Comparison of ENCODE assay signal across 16 cellular contexts in the genomic region with DNA sequence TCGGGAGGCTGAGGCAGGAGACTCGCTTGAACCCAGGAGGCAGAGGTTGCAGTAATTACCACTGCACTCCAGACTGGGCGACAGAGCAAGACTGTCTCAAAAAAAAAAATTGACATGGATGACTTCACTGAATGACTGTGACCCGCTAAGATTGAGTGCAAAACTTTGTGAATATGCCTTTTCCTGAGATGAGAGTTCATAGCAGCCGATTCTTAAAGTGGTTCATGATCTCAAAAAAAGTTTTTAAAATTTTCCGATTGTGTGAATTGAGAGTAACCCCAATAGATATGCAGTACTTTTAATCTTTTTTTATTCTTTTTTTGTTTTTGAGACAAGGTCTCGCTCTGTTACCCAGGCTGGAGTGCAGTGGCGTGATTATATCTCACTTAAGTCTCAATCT. TPM values are rescaled to one million over a fixed set of nuclear protein-coding genes. Genes with fewer than 3 reads are reported as not detected.
DNase-seq lines count a peak whose midpoint lies in the region; ATAC-seq and TF ChIP-seq lines count a peak whose summit lies in the region.
"Had no signal": no experiment of that assay in that cellular context is flagged by ENCODE, and none has a peak within 500 bp of the region (broad histone marks: within the 10 kb centered on the region; RNA-seq: fewer than 3 reads in every experiment).

No MANE protein-coding gene starts in this region.

- POLR2A ChIA-PET in WTC11 (lab: Charles Lee) = interaction anchor here (0.6 kb wide), 1 partner anchor 26 kb away, joined by 3 read pairs; no protein-coding TSS in a partner anchor

- H3K9me3 ChIP-seq in BLaER1 = no peaks in the 10 kb centered on the region
- no peaks in the 10 kb centered on the region for H3K9me3 ChIP-seq in DND-41 (ENCODE audit: insufficient read depth, low read length, severe bottlenecking)
- H3K9me3 ChIP-seq: pancreas, spleen had no signal

- CTCF ChIA-PET in WTC11 (lab: Charles Lee) = no interaction called here

- H3K4me3 ChIP-seq in BLaER1 (no peak overlapping the region), DND-41 (ENCODE audit: low read depth in 1 of 2, low read length in 2 of 2) (no peak overlapping the region)

- H3K9ac ChIP-seq in BLaER1 (no peak overlapping the region; the same call in 1 of the 2 replicates), DND-41 (ENCODE audit: low read depth, low read length) (peak overlapping the region; percentile 65; the same call in 1 of the 2 replicates)

- H2AFZ ChIP-seq in DND-41 (ENCODE audit: low read depth, low read length) = no peak overlapping the region

- ATAC-seq in DND-41 (ENCODE audit: insufficient read depth, low read depth) = no peak
- no peak for ATAC-seq in WTC11
- ATAC-seq in HG03139 (IDR thresholded peaks at IDR 0.05; ENCODE audit: unreplicated experiment) = no peak
- ATAC-seq in GM21529 (IDR thresholded peaks at IDR 0.05; ENCODE audit: unreplicated experiment) = no peak
- ATAC-seq in HG03521 (IDR thresholded peaks at IDR 0.05; ENCODE audit: unreplicated experiment) = no peak
- ATAC-seq: pancreas had no signal

- H4K20me1 ChIP-seq in BLaER1 (no peaks in the 10 kb centered on the region), DND-41 (ENCODE audit: insufficient read depth, low read length) (no peaks in the 10 kb centered on the region)

- H3K36me3 Mint-ChIP-seq in WTC11 (no peaks in the 10 kb centered on the region), mesothelial cell of epicardium (peaks cover 6% of the 10 kb centered on the region)
- H3K36me3 Mint-ChIP-seq: activated naive CD8-positive, alpha-beta T cell treated with anti-CD3 and anti-CD28 coated beads, Interleukin-2, amount 10 ng/mL, durations not matched to agents 7 days and 5 days had no signal

- H3K27ac Mint-ChIP-seq in WTC11 (no peak overlapping the region), mesothelial cell of epicardium (no peak overlapping the region)

- H3K27ac ChIP-seq in BLaER1 (no peak overlapping the region), DND-41 (ENCODE audit: low read length) (no peak overlapping the region)
- H3K27ac ChIP-seq: pancreas had no signal

- H3K27me3 ChIP-seq in BLaER1 (no peaks in the 10 kb centered on the region), DND-41 (ENCODE audit: insufficient read depth, low read length, poor library complexity) (no peaks in the 10 kb centered on the region)
- H3K27me3 ChIP-seq: pancreas, spleen had no signal

- no peak for TF ChIP-seq CTCF in DND-41 (IDR thresholded peaks at IDR 0.05; ENCODE audit: borderline replicate concordance, extremely low read depth, low read length, poor library complexity, severe bottlenecking)
- no peak for TF ChIP-seq CTCF in WTC11 (IDR thresholded peaks at IDR 0.05)
- no peak for TF ChIP-seq CTCF in mesothelial cell of epicardium (IDR thresholded peaks at IDR 0.05; ENCODE audit: unreplicated experiment)

- in situ Hi-C loops in G401 (cut with HindIII; ENCODE audit: low sequenced_read_pairs) = no loop called here

- H3K79me2 ChIP-seq in DND-41 (ENCODE audit: insufficient read depth, low read length) = no peaks in the 10 kb centered on the region

- H3K4me2 ChIP-seq in BLaER1 (peak overlapping the region; percentile 93), DND-41 (ENCODE audit: insufficient read depth, low read length) (no peak overlapping the region)

- DNase-seq in DND-41 (no peak), WTC11 (ENCODE audit: low spot score) (no peak), mesothelial cell of epicardium (ENCODE audit: low spot score in 2 of 2, unreplicated experiment in 2 of 2) (no peak), G401 (ENCODE audit: low spot score) (no peak)
- DNase-seq: activated CD8-positive, alpha-beta memory T cell treated with anti-CD3 and anti-CD28 coated beads for 24 hours; activated naive CD8-positive, alpha-beta T cell treated with anti-CD3 and anti-CD28 coated beads, Interleukin-2, amount 10 ng/mL, durations not matched to agents 7 days and 5 days; C1 segment of cervical spinal cord; central memory CD4-positive, alpha-beta T cell; NCI-H1105; NCI-H2227 treated with DMSO at 0.1 percent for 48 hours; pancreas; spleen had no signal

- H3K4me1 Mint-ChIP-seq in WTC11 (0 out of 2 replicates have a peak, but pooled peaks cover 3% of the 10 kb centered on the region), mesothelial cell of epicardium (peaks cover 4% of the 10 kb centered on the region)

- H3K27me3 Mint-ChIP-seq in WTC11 (ENCODE audit: low read depth) (peaks cover 4% of the 10 kb centered on the region), mesothelial cell of epicardium (ENCODE audit: low read depth) (no peaks in the 10 kb centered on the region)

- peaks cover 42% of the 10 kb centered on the region for H3K4me1 ChIP-seq in BLaER1
- peaks cover 20% of the 10 kb centered on the region for H3K4me1 ChIP-seq in DND-41 (ENCODE audit: insufficient read depth, low read length)

- H3K4me3 Mint-ChIP-seq in WTC11 = 0 out of 2 replicates have a peak overlapping the region, but pooled peaks have one; percentile 18
- peak overlapping the region; percentile 42 for H3K4me3 Mint-ChIP-seq in mesothelial cell of epicardium

- H3K36me3 ChIP-seq in BLaER1 (no peaks in the 10 kb centered on the region), DND-41 (ENCODE audit: insufficient read depth, low read length) (no peaks in the 10 kb centered on the region)
- H3K36me3 ChIP-seq: pancreas had no signal

- H3K9me3 Mint-ChIP-seq in WTC11 (no peaks in the 10 kb centered on the region), mesothelial cell of epicardium (no peaks in the 10 kb centered on the region)
- H3K9me3 Mint-ChIP-seq: activated naive CD8-positive, alpha-beta T cell treated with anti-CD3 and anti-CD28 coated beads, Interleukin-2, amount 10 ng/mL, durations not matched to agents 7 days and 5 days had no signal

TF ChIP-seq in WTC11, 78 proteins besides CTCF, POLR2A, EP300 and RAD21:
- TF ChIP-seq, protein P1, sequence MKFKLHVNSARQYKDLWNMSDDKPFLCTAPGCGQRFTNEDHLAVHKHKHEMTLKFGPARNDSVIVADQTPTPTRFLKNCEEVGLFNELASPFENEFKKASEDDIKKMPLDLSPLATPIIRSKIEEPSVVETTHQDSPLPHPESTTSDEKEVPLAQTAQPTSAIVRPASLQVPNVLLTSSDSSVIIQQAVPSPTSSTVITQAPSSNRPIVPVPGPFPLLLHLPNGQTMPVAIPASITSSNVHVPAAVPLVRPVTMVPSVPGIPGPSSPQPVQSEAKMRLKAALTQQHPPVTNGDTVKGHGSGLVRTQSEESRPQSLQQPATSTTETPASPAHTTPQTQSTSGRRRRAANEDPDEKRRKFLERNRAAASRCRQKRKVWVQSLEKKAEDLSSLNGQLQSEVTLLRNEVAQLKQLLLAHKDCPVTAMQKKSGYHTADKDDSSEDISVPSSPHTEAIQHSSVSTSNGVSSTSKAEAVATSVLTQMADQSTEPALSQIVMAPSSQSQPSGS (CRISPR knock-in tag; IDR thresholded peaks at IDR 0.05; ENCODE audit: borderline replicate concordance, low read depth) = no peak

RNA-seq across cellular contexts. Expression of gene TCTN1, which starts 1.2 kb away (rescaled TPM):
- total RNA-seq in WTC11 (2021) (10.3 to 15.9 TPM (median 13.9 TPM) in 3 replicates), mesothelial cell of epicardium (57.7 to 64.5 TPM (median 63.4 TPM) in 3 replicates)
- 24.8 and 28.4 TPM in 2 replicates for total RNA-seq in G401 (2014; rRNA removed; shearing (Covaris generic))

RNA-seq across cellular contexts. Expression of gene PPTC7, which starts 32.1 kb away (rescaled TPM):
- total RNA-seq in WTC11 (2021) = 14.2 to 15.6 TPM (median 14.9 TPM) in 3 replicates
- total RNA-seq in mesothelial cell of epicardium = 14.2 to 15.3 TPM (median 14.5 TPM) in 3 replicates
- 11.7 and 15.3 TPM in 2 replicates for total RNA-seq in G401 (2014; rRNA removed; shearing (Covaris generic))
